Comparison of ENCODE assay signal across 9 cellular contexts in the genomic region with DNA sequence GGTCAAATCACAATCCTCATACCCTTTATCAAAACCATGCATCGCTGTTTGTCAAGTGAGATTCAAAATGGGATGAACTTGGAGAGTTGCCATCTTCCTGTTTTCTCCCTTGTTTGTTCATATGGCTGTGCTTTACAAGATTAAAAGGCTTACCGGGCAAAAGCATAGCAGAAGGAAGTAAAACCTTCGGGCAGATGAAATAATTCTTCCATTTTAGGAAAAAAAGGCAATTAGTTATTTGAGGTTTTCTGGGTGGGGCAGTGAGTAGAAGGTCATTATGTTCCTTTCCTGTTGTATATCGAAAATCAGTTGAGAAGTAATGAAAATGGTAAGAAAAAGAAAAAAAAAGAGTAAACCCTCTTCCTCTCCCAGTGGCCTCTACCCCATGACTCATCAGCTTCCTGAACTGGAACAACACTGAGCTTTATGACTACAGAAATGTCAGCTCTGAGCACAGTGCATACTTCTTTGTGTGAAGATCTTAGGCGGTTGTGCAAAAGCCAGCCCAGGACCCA.
DNase-seq lines count a peak whose midpoint lies in the region; ATAC-seq and TF ChIP-seq lines count a peak whose summit lies in the region.
"Had no signal": no experiment of that assay in that cellular context is flagged by ENCODE, and none has a peak within 500 bp of the region (broad histone marks: within the 10 kb centered on the region; RNA-seq: fewer than 3 reads in every experiment).

No MANE protein-coding gene starts in this region.

- H3K27ac Mint-ChIP-seq in stimulated activated naive B cell treated with anti-CD40 and anti-IgM and Interleukin-4, amounts not matched to agents 10 μg/mL and 1 μg/mL and 100 μg/mL, for 72 hours: no peak overlapping the region
- no peak overlapping the region for H3K27ac Mint-ChIP-seq in osteocyte (ENCODE audit: unreplicated experiment)
- H3K27ac Mint-ChIP-seq: T-cell had no signal

- no peak overlapping the region for H3K4me3 Mint-ChIP-seq in stimulated activated naive B cell treated with anti-CD40 and anti-IgM and Interleukin-4, amounts not matched to agents 10 μg/mL and 1 μg/mL and 100 μg/mL, for 72 hours
- H3K4me3 Mint-ChIP-seq in osteocyte (ENCODE audit: unreplicated experiment): no peak overlapping the region
- H3K4me3 Mint-ChIP-seq: T-cell had no signal

- no peak for TF ChIP-seq EP300 in gastroesophageal sphincter (IDR thresholded peaks at IDR 0.05)

- peak; percentile 96 for ATAC-seq in RWPE2 (ENCODE audit: low read depth)
- ATAC-seq in gastroesophageal sphincter: peak; percentile 63
- peak; percentile 61 to 73 for ATAC-seq in stimulated activated naive B cell treated with anti-CD40 and anti-IgM and Interleukin-4, amounts not matched to agents 10 μg/mL and 1 μg/mL and 100 μg/mL, for 72 hours (replicated peaks)
- no peak for ATAC-seq in GM18861 (IDR thresholded peaks at IDR 0.05; ENCODE audit: unreplicated experiment)

- H3K4me1 ChIP-seq in RWPE2 (ENCODE audit: insufficient read depth, poor library complexity, severe bottlenecking) (peaks cover 13% of the 10 kb centered on the region), gastroesophageal sphincter (no peaks in the 10 kb centered on the region)
- H3K4me1 ChIP-seq: HAP-1 had no signal

- no peak for TF ChIP-seq POLR2A in gastroesophageal sphincter (IDR thresholded peaks at IDR 0.05)

- H3K9me3 ChIP-seq in RWPE2 (ENCODE audit: severe bottlenecking) (no peaks in the 10 kb centered on the region), gastroesophageal sphincter (no peaks in the 10 kb centered on the region)
- H3K9me3 ChIP-seq: HAP-1 had no signal

- H3K4me1 Mint-ChIP-seq in stimulated activated naive B cell treated with anti-CD40 and anti-IgM and Interleukin-4, amounts not matched to agents 10 μg/mL and 1 μg/mL and 100 μg/mL, for 72 hours: no peaks in the 10 kb centered on the region
- H3K4me1 Mint-ChIP-seq in osteocyte (ENCODE audit: unreplicated experiment): no peaks in the 10 kb centered on the region
- H3K4me1 Mint-ChIP-seq: T-cell had no signal

- H3K27me3 Mint-ChIP-seq in stimulated activated naive B cell treated with anti-CD40 and anti-IgM and Interleukin-4, amounts not matched to agents 10 μg/mL and 1 μg/mL and 100 μg/mL, for 72 hours: no peaks in the 10 kb centered on the region
- no peaks in the 10 kb centered on the region for H3K27me3 Mint-ChIP-seq in osteocyte (ENCODE audit: unreplicated experiment)
- H3K27me3 Mint-ChIP-seq: T-cell had no signal

- 48 to 54% methylated on average over 5 of the region's 5 CpGs for WGBS in gastroesophageal sphincter (ENCODE audit: low coverage in 1 of 2), 2 donors

- TF ChIP-seq CTCF in RWPE2 (IDR thresholded peaks at IDR 0.05; ENCODE audit: poor library complexity, severe bottlenecking): no peak
- no peak for TF ChIP-seq CTCF in gastroesophageal sphincter (IDR thresholded peaks at IDR 0.05)
- TF ChIP-seq CTCF in osteocyte (IDR thresholded peaks at IDR 0.05): no peak

- DNase-seq in HS-5 (ENCODE audit: low read depth) (peak; percentile 30), RWPE2 (ENCODE audit: low spot score) (no peak), OCI-M2 (lab: John Stamatoyannopoulos, UW; ENCODE audit: unreplicated experiment) (no peak), osteocyte (ENCODE audit: extremely low spot score, unreplicated experiment) (no peak)
- no peak for DNase-seq in stimulated activated naive B cell treated with anti-CD40 and anti-IgM and Interleukin-4, amounts not matched to agents 10 μg/mL and 1 μg/mL and 100 μg/mL, for 72 hours
- DNase-seq: T-cell had no signal

- no peak overlapping the region for H3K4me3 ChIP-seq in RWPE2 (ENCODE audit: severe bottlenecking)
- H3K4me3 ChIP-seq in gastroesophageal sphincter: no peak overlapping the region
- H3K4me3 ChIP-seq: HAP-1 had no signal

- H3K36me3 Mint-ChIP-seq in stimulated activated naive B cell treated with anti-CD40 and anti-IgM and Interleukin-4, amounts not matched to agents 10 μg/mL and 1 μg/mL and 100 μg/mL, for 72 hours: no peaks in the 10 kb centered on the region
- H3K36me3 Mint-ChIP-seq in osteocyte (ENCODE audit: unreplicated experiment): no peaks in the 10 kb centered on the region
- H3K36me3 Mint-ChIP-seq: T-cell had no signal

- peaks cover 0 to 7% of the 10 kb centered on the region in 2 donors for H3K9me3 Mint-ChIP-seq in stimulated activated naive B cell treated with anti-CD40 and anti-IgM and Interleukin-4, amounts not matched to agents 10 μg/mL and 1 μg/mL and 100 μg/mL, for 72 hours
- no peaks in the 10 kb centered on the region for H3K9me3 Mint-ChIP-seq in osteocyte (ENCODE audit: unreplicated experiment)

- H3K27ac ChIP-seq in RWPE2 (ENCODE audit: poor library complexity, severe bottlenecking) (peak overlapping the region; percentile 74), gastroesophageal sphincter (no peak overlapping the region)

- H3K27me3 ChIP-seq in RWPE2 (ENCODE audit: insufficient read depth, poor library complexity, severe bottlenecking) (no peaks in the 10 kb centered on the region), gastroesophageal sphincter (no peaks in the 10 kb centered on the region)

- H3K36me3 ChIP-seq in RWPE2 (ENCODE audit: low read depth) (0 out of 2 replicates have a peak, but pooled peaks cover 3% of the 10 kb centered on the region), gastroesophageal sphincter (no peaks in the 10 kb centered on the region)
- H3K36me3 ChIP-seq: HAP-1 had no signal
